In genomic region chr22:21938906-21939305, GRCh38 we compare ENCODE assay signal across 9 cellular contexts. TPM values are rescaled to one million over a fixed set of nuclear protein-coding genes. Genes with fewer than 3 reads are reported as not detected.
DNase-seq lines count a peak whose midpoint lies in the region; ATAC-seq and TF ChIP-seq lines count a peak whose summit lies in the region.
"Had no signal": no experiment of that assay in that cellular context is flagged by ENCODE, and none has a peak within 500 bp of the region (broad histone marks: within the 10 kb centered on the region; RNA-seq: fewer than 3 reads in every experiment).

No MANE protein-coding gene starts in this region.

- TF ChIP-seq POLR2A in vagina (IDR thresholded peaks at IDR 0.05): no peak

- H3K27me3 ChIP-seq in colonic mucosa (no peaks in the 10 kb centered on the region), vagina (no peaks in the 10 kb centered on the region)

- peaks cover 18% of the 10 kb centered on the region for H3K4me1 ChIP-seq in colonic mucosa
- H3K4me1 ChIP-seq in vagina: peaks cover 81% of the 10 kb centered on the region

- CTCF ChIA-PET in activated CD4-positive, alpha-beta memory T cell treated with anti-CD3 and anti-CD28 coated beads, Interleukin-2, amount 10 ng/mL, durations not matched to agents 7 days and 5 days (lab: Charles Lee): interaction anchor here (1.2 to 5.8 kb wide), 4 partner anchors 11 to 223 kb away, joined by 3 to 48 read pairs (median 5); partner anchors contain the start of gene PPM1F

- POLR2A ChIA-PET in activated CD4-positive, alpha-beta memory T cell treated with anti-CD3 and anti-CD28 coated beads, Interleukin-2, amount 10 ng/mL, durations not matched to agents 7 days and 5 days (lab: Charles Lee): interaction anchor here (1.1 kb wide), 1 partner anchor 14 kb away, joined by 4 read pairs; the partner anchor contains the start of gene PPM1F

- H3K27ac ChIP-seq in colonic mucosa (peak overlapping the region; percentile 95), vagina (peak overlapping the region; percentile 88)

- H3K36me3 Mint-ChIP-seq in stimulated activated naive CD8-positive, alpha-beta T cell treated with anti-CD3 and anti-CD28 coated beads, Interleukin-15, Interleukin-2, amounts not matched to agents 100 ng/mL and 50 ng/mL, for 24 hours (ENCODE audit: low read depth): peaks cover 21% of the 10 kb centered on the region
- H3K36me3 Mint-ChIP-seq in natural killer cell: no peaks in the 10 kb centered on the region
- H3K36me3 Mint-ChIP-seq in activated CD4-positive, alpha-beta memory T cell treated with anti-CD3 and anti-CD28 coated beads, Interleukin-2, amount 10 ng/mL, durations not matched to agents 7 days and 5 days (ENCODE audit: low read depth): no peaks in the 10 kb centered on the region

- no peaks in the 10 kb centered on the region for H3K27me3 Mint-ChIP-seq in stimulated activated naive CD8-positive, alpha-beta T cell treated with anti-CD3 and anti-CD28 coated beads, Interleukin-15, Interleukin-2, amounts not matched to agents 100 ng/mL and 50 ng/mL, for 24 hours
- no peaks in the 10 kb centered on the region for H3K27me3 Mint-ChIP-seq in natural killer cell (ENCODE audit: low read depth in 2 of 2)
- no peaks in the 10 kb centered on the region for H3K27me3 Mint-ChIP-seq in activated CD4-positive, alpha-beta memory T cell treated with anti-CD3 and anti-CD28 coated beads, Interleukin-2, amount 10 ng/mL, durations not matched to agents 7 days and 5 days

- no peaks in the 10 kb centered on the region for H3K9me3 Mint-ChIP-seq in stimulated activated naive CD8-positive, alpha-beta T cell treated with anti-CD3 and anti-CD28 coated beads, Interleukin-15, Interleukin-2, amounts not matched to agents 100 ng/mL and 50 ng/mL, for 24 hours
- no peaks in the 10 kb centered on the region for H3K9me3 Mint-ChIP-seq in natural killer cell
- H3K9me3 Mint-ChIP-seq in activated CD4-positive, alpha-beta memory T cell treated with anti-CD3 and anti-CD28 coated beads, Interleukin-2, amount 10 ng/mL, durations not matched to agents 7 days and 5 days: no peaks in the 10 kb centered on the region

- peaks cover 61% of the 10 kb centered on the region for H3K4me1 Mint-ChIP-seq in stimulated activated naive CD8-positive, alpha-beta T cell treated with anti-CD3 and anti-CD28 coated beads, Interleukin-15, Interleukin-2, amounts not matched to agents 100 ng/mL and 50 ng/mL, for 24 hours (ENCODE audit: low read depth)
- peaks cover 22 to 42% of the 10 kb centered on the region in 2 donors for H3K4me1 Mint-ChIP-seq in natural killer cell
- peaks cover 51% of the 10 kb centered on the region for H3K4me1 Mint-ChIP-seq in activated CD4-positive, alpha-beta memory T cell treated with anti-CD3 and anti-CD28 coated beads, Interleukin-2, amount 10 ng/mL, durations not matched to agents 7 days and 5 days

- H3K9ac ChIP-seq in colonic mucosa (ENCODE audit: low read depth in 2 of 2, low read length in 2 of 2): peak overlapping the region; percentile 85 to 89

- DNase-seq in stimulated activated naive CD8-positive, alpha-beta T cell treated with anti-CD3 and anti-CD28 coated beads, Interleukin-15, Interleukin-2, amounts not matched to agents 100 U/mL and 50 U/mL, for 24 hours: no peak
- DNase-seq in colonic mucosa: no peak
- no peak for DNase-seq in natural killer cell
- DNase-seq in vagina (ENCODE audit: extremely low spot score in 2 of 2): no peak
- DNase-seq in activated CD4-positive, alpha-beta memory T cell treated with anti-CD3 and anti-CD28 coated beads, Interleukin-2, amount 10 ng/mL, durations not matched to agents 7 days and 5 days: no peak
- no peak for DNase-seq in NCI-H1930 (lab: John Stamatoyannopoulos, UW)

- H3K9me3 ChIP-seq in colonic mucosa (no peaks in the 10 kb centered on the region), vagina (no peaks in the 10 kb centered on the region)
- H3K9me3 ChIP-seq: mucosa of descending colon had no signal

- ATAC-seq in stimulated activated naive CD8-positive, alpha-beta T cell treated with anti-CD3 and anti-CD28 coated beads, Interleukin-15, Interleukin-2, amounts not matched to agents 100 U/mL and 50 U/mL, for 24 hours: no peak
- ATAC-seq in natural killer cell (no peak), GM19324 (IDR thresholded peaks at IDR 0.05; ENCODE audit: low FRiP score, unreplicated experiment) (no peak)

- H3K27ac Mint-ChIP-seq in stimulated activated naive CD8-positive, alpha-beta T cell treated with anti-CD3 and anti-CD28 coated beads, Interleukin-15, Interleukin-2, amounts not matched to agents 100 ng/mL and 50 ng/mL, for 24 hours: peak overlapping the region; percentile 77
- H3K27ac Mint-ChIP-seq in natural killer cell: peak overlapping the region; percentile 77 to 92
- H3K27ac Mint-ChIP-seq in activated CD4-positive, alpha-beta memory T cell treated with anti-CD3 and anti-CD28 coated beads, Interleukin-2, amount 10 ng/mL, durations not matched to agents 7 days and 5 days: no peak overlapping the region

- intact Hi-C loops in colonic mucosa (cut with DNase I) (loop anchor here (5.0 kb wide), 1 partner anchor 227 kb away; no protein-coding TSS in a partner anchor), natural killer cell (cut with micrococcal nuclease) (loop anchor here (1.0 to 2.0 kb wide), 2 partner anchors 14 to 226 kb away; partner anchors contain the start of gene PPM1F), vagina (cut with DNase I) (loop anchor here (2.0 to 5.0 kb wide), 2 partner anchors 14 to 227 kb away; partner anchors contain the start of gene PPM1F)

- peak overlapping the region; percentile 83 for H3K4me3 Mint-ChIP-seq in stimulated activated naive CD8-positive, alpha-beta T cell treated with anti-CD3 and anti-CD28 coated beads, Interleukin-15, Interleukin-2, amounts not matched to agents 100 ng/mL and 50 ng/mL, for 24 hours
- H3K4me3 Mint-ChIP-seq in natural killer cell: peak overlapping the region; percentile 92
- no peak overlapping the region for H3K4me3 Mint-ChIP-seq in activated CD4-positive, alpha-beta memory T cell treated with anti-CD3 and anti-CD28 coated beads, Interleukin-2, amount 10 ng/mL, durations not matched to agents 7 days and 5 days

- H3K4me3 ChIP-seq in colonic mucosa (no peak overlapping the region), vagina (peak overlapping the region; percentile 50 to 66)

- H3K36me3 ChIP-seq in colonic mucosa: no peaks in the 10 kb centered on the region
- H3K36me3 ChIP-seq in vagina: no peaks in the 10 kb centered on the region

- no peak for TF ChIP-seq CTCF in colonic mucosa (IDR thresholded peaks at IDR 0.05)
- TF ChIP-seq CTCF in natural killer cell (IDR thresholded peaks at IDR 0.05): no peak
- TF ChIP-seq CTCF in vagina (IDR thresholded peaks at IDR 0.05): no peak

RNA-seq across cellular contexts. Expression of gene PPM1F, which starts 13.7 kb away (rescaled TPM):
- 10 to 100 TPM in 1 of 2 donors, 1 to 10 TPM in 1; 9.5 to 15.3 TPM for total RNA-seq in colonic mucosa
- total RNA-seq in natural killer cell: 10 to 100 TPM; 25.1 to 30.3 (median 25.5) TPM
- 35.6 TPM for total RNA-seq in vagina
- total RNA-seq in activated CD4-positive, alpha-beta memory T cell treated with anti-CD3 and anti-CD28 coated beads, Interleukin-2, amount 10 ng/mL, durations not matched to agents 7 days and 5 days: 10 to 100 TPM; 11.9 to 12.5 TPM

RNA-seq across cellular contexts. Expression of gene TOP3B, which starts 43.7 kb away (rescaled TPM):
- total RNA-seq in colonic mucosa (10 to 100 TPM; 20.1 to 37.4 TPM), natural killer cell (10 to 100 TPM; 45.8 to 66.0 (median 62.7) TPM), vagina (42.7 TPM)
- 10 to 100 TPM; 42.6 to 42.7 TPM for total RNA-seq in activated CD4-positive, alpha-beta memory T cell treated with anti-CD3 and anti-CD28 coated beads, Interleukin-2, amount 10 ng/mL, durations not matched to agents 7 days and 5 days
